Comparison of ENCODE assay signal across 1 cellular context in the genomic region with DNA sequence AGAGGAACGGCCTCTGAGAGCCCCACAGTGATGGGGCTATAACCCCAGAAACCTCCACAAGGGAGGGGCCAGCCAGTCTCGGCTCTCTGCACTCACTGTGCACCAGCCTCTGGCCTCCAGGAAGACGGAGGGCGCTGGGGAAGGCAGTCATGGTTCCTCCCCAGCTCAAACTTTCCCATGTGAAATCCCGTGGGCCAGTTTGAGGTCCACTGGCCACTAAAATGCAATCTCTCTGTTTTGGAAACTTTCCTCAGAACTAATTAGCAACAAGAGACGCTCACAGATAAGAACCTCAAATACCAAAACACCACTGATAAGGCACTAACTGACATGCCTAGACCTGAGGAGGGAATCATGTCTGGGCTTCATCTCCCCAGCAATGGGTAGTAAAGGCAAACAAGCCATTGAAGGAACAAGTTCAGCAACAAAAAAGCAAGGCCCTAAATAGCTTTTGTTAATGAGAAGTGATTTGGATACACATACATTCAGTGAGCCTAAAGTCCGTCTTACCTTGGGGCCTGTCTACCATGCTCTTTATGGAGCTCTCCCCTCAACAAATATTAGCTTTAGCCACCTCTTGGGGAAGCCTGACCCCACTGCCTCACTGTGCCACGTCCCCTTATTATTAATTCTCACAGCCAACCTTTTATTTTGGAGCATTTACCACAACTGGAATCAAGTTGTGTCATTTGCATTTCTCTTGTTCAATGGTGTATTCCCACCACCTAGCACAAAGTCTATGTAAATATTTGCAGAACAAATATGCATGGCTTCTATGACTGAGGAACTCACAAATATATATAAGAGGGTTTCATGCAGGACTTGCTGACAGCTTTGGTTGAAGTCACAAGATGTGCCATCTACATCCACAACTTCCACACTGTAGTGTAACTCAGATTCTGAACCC.
TF ChIP-seq lines count a peak whose summit lies in the region.

No MANE protein-coding gene starts in this region.

TF ChIP-seq in HepG2, 621 proteins besides CTCF, POLR2A, EP300 and RAD21 (continued from another document and continues in another):
- TF ChIP-seq ADNP (CRISPR knock-in tag; IDR thresholded peaks at IDR 0.05) = 0 out of 2 replicates have a peak, but pooled peaks have one; percentile 24
- TF ChIP-seq, protein P1, sequence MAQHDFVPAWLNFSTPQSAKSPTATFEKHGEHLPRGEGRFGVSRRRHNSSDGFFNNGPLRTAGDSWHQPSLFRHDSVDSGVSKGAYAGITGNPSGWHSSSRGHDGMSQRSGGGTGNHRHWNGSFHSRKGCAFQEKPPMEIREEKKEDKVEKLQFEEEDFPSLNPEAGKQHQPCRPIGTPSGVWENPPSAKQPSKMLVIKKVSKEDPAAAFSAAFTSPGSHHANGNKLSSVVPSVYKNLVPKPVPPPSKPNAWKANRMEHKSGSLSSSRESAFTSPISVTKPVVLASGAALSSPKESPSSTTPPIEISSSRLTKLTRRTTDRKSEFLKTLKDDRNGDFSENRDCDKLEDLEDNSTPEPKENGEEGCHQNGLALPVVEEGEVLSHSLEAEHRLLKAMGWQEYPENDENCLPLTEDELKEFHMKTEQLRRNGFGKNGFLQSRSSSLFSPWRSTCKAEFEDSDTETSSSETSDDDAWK (CRISPR knock-in tag; IDR thresholded peaks at IDR 0.05) = no peak
- TF ChIP-seq, protein P2, sequence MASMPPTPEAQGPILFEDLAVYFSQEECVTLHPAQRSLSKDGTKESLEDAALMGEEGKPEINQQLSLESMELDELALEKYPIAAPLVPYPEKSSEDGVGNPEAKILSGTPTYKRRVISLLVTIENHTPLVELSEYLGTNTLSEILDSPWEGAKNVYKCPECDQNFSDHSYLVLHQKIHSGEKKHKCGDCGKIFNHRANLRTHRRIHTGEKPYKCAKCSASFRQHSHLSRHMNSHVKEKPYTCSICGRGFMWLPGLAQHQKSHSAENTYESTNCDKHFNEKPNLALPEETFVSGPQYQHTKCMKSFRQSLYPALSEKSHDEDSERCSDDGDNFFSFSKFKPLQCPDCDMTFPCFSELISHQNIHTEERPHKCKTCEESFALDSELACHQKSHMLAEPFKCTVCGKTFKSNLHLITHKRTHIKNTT (CRISPR knock-in tag; IDR thresholded peaks at IDR 0.05) = no peak
- TF ChIP-seq YY1 (IDR thresholded peaks at IDR 0.05; ENCODE audit: insufficient read depth, insufficient replicate concordance, low read depth, low read length) = no peak
- no peak for TF ChIP-seq ZBTB42 (CRISPR knock-in tag; IDR thresholded peaks at IDR 0.05)
- no peak for TF ChIP-seq ZFP36L2 (CRISPR knock-in tag; IDR thresholded peaks at IDR 0.05)
- TF ChIP-seq NFKBIZ (CRISPR knock-in tag; IDR thresholded peaks at IDR 0.05) = peak; percentile 86
- TF ChIP-seq ZBTB38 (CRISPR knock-in tag; IDR thresholded peaks at IDR 0.05) = no peak
- TF ChIP-seq ERF (CRISPR knock-in tag; IDR thresholded peaks at IDR 0.05) = 0 out of 2 replicates have a peak, but pooled peaks have one; percentile 15
- TF ChIP-seq, protein P3, sequence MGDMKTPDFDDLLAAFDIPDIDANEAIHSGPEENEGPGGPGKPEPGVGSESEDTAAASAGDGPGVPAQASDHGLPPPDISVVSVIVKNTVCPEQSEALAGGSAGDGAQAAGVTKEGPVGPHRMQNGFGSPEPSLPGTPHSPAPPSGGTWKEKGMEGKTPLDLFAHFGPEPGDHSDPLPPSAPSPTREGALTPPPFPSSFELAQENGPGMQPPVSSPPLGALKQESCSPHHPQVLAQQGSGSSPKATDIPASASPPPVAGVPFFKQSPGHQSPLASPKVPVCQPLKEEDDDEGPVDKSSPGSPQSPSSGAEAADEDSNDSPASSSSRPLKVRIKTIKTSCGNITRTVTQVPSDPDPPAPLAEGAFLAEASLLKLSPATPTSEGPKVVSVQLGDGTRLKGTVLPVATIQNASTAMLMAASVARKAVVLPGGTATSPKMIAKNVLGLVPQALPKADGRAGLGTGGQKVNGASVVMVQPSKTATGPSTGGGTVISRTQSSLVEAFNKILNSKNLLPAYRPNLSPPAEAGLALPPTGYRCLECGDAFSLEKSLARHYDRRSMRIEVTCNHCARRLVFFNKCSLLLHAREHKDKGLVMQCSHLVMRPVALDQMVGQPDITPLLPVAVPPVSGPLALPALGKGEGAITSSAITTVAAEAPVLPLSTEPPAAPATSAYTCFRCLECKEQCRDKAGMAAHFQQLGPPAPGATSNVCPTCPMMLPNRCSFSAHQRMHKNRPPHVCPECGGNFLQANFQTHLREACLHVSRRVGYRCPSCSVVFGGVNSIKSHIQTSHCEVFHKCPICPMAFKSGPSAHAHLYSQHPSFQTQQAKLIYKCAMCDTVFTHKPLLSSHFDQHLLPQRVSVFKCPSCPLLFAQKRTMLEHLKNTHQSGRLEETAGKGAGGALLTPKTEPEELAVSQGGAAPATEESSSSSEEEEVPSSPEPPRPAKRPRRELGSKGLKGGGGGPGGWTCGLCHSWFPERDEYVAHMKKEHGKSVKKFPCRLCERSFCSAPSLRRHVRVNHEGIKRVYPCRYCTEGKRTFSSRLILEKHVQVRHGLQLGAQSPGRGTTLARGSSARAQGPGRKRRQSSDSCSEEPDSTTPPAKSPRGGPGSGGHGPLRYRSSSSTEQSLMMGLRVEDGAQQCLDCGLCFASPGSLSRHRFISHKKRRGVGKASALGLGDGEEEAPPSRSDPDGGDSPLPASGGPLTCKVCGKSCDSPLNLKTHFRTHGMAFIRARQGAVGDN (CRISPR knock-in tag; IDR thresholded peaks at IDR 0.05) = peak; percentile 78
- TF ChIP-seq, protein P4, sequence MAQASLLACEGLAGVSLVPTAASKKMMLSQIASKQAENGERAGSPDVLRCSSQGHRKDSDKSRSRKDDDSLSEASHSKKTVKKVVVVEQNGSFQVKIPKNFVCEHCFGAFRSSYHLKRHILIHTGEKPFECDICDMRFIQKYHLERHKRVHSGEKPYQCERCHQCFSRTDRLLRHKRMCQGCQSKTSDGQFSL (CRISPR knock-in tag; IDR thresholded peaks at IDR 0.05) = no peak
- TF ChIP-seq ZFY (CRISPR knock-in tag; IDR thresholded peaks at IDR 0.05) = peak; percentile 38
- no peak for TF ChIP-seq MTF2 (CRISPR knock-in tag; IDR thresholded peaks at IDR 0.05; ENCODE audit: borderline replicate concordance)
- TF ChIP-seq ZNF33A (CRISPR knock-in tag; IDR thresholded peaks at IDR 0.05; ENCODE audit: borderline replicate concordance) = no peak
- peak; percentile 16; the same call in 1 of the 2 replicates for TF ChIP-seq YEATS2 (CRISPR knock-in tag; IDR thresholded peaks at IDR 0.05; ENCODE audit: borderline replicate concordance)
- no peak for TF ChIP-seq KDM1A (CRISPR knock-in tag; IDR thresholded peaks at IDR 0.05)
- 0 out of 2 replicates have a peak, but pooled peaks have one; percentile 15 for TF ChIP-seq TP53 (CRISPR knock-in tag; conservative IDR thresholded peaks at IDR 0.05)
- TF ChIP-seq, protein P5, sequence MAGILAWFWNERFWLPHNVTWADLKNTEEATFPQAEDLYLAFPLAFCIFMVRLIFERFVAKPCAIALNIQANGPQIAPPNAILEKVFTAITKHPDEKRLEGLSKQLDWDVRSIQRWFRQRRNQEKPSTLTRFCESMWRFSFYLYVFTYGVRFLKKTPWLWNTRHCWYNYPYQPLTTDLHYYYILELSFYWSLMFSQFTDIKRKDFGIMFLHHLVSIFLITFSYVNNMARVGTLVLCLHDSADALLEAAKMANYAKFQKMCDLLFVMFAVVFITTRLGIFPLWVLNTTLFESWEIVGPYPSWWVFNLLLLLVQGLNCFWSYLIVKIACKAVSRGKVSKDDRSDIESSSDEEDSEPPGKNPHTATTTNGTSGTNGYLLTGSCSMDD (CRISPR knock-in tag; IDR thresholded peaks at IDR 0.05) = 0 out of 2 replicates have a peak, but pooled peaks have one; percentile 15
- TF ChIP-seq, protein P6, sequence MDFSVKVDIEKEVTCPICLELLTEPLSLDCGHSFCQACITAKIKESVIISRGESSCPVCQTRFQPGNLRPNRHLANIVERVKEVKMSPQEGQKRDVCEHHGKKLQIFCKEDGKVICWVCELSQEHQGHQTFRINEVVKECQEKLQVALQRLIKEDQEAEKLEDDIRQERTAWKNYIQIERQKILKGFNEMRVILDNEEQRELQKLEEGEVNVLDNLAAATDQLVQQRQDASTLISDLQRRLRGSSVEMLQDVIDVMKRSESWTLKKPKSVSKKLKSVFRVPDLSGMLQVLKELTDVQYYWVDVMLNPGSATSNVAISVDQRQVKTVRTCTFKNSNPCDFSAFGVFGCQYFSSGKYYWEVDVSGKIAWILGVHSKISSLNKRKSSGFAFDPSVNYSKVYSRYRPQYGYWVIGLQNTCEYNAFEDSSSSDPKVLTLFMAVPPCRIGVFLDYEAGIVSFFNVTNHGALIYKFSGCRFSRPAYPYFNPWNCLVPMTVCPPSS (IDR thresholded peaks at IDR 0.05) = no peak
- TF ChIP-seq NCOA1 (CRISPR knock-in tag; IDR thresholded peaks at IDR 0.05) = no peak
- TF ChIP-seq, protein P7, sequence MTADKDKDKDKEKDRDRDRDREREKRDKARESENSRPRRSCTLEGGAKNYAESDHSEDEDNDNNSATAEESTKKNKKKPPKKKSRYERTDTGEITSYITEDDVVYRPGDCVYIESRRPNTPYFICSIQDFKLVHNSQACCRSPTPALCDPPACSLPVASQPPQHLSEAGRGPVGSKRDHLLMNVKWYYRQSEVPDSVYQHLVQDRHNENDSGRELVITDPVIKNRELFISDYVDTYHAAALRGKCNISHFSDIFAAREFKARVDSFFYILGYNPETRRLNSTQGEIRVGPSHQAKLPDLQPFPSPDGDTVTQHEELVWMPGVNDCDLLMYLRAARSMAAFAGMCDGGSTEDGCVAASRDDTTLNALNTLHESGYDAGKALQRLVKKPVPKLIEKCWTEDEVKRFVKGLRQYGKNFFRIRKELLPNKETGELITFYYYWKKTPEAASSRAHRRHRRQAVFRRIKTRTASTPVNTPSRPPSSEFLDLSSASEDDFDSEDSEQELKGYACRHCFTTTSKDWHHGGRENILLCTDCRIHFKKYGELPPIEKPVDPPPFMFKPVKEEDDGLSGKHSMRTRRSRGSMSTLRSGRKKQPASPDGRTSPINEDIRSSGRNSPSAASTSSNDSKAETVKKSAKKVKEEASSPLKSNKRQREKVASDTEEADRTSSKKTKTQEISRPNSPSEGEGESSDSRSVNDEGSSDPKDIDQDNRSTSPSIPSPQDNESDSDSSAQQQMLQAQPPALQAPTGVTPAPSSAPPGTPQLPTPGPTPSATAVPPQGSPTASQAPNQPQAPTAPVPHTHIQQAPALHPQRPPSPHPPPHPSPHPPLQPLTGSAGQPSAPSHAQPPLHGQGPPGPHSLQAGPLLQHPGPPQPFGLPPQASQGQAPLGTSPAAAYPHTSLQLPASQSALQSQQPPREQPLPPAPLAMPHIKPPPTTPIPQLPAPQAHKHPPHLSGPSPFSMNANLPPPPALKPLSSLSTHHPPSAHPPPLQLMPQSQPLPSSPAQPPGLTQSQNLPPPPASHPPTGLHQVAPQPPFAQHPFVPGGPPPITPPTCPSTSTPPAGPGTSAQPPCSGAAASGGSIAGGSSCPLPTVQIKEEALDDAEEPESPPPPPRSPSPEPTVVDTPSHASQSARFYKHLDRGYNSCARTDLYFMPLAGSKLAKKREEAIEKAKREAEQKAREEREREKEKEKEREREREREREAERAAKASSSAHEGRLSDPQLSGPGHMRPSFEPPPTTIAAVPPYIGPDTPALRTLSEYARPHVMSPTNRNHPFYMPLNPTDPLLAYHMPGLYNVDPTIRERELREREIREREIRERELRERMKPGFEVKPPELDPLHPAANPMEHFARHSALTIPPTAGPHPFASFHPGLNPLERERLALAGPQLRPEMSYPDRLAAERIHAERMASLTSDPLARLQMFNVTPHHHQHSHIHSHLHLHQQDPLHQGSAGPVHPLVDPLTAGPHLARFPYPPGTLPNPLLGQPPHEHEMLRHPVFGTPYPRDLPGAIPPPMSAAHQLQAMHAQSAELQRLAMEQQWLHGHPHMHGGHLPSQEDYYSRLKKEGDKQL (CRISPR knock-in tag; IDR thresholded peaks at IDR 0.05; ENCODE audit: low read depth) = peak; percentile 30; the same call in 1 of the 2 replicates
- TF ChIP-seq, protein P8, sequence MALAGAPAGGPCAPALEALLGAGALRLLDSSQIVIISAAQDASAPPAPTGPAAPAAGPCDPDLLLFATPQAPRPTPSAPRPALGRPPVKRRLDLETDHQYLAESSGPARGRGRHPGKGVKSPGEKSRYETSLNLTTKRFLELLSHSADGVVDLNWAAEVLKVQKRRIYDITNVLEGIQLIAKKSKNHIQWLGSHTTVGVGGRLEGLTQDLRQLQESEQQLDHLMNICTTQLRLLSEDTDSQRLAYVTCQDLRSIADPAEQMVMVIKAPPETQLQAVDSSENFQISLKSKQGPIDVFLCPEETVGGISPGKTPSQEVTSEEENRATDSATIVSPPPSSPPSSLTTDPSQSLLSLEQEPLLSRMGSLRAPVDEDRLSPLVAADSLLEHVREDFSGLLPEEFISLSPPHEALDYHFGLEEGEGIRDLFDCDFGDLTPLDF (CRISPR knock-in tag; IDR thresholded peaks at IDR 0.05) = 0 out of 2 replicates have a peak, but pooled peaks have one; percentile 27
- peak; percentile 60; the same call in 1 of the 2 replicates for TF ChIP-seq IRF2 (CRISPR knock-in tag; IDR thresholded peaks at IDR 0.05)
- TF ChIP-seq TBX2 (CRISPR knock-in tag; IDR thresholded peaks at IDR 0.05; ENCODE audit: borderline replicate concordance) = peak; percentile 84
- TF ChIP-seq, protein P9, sequence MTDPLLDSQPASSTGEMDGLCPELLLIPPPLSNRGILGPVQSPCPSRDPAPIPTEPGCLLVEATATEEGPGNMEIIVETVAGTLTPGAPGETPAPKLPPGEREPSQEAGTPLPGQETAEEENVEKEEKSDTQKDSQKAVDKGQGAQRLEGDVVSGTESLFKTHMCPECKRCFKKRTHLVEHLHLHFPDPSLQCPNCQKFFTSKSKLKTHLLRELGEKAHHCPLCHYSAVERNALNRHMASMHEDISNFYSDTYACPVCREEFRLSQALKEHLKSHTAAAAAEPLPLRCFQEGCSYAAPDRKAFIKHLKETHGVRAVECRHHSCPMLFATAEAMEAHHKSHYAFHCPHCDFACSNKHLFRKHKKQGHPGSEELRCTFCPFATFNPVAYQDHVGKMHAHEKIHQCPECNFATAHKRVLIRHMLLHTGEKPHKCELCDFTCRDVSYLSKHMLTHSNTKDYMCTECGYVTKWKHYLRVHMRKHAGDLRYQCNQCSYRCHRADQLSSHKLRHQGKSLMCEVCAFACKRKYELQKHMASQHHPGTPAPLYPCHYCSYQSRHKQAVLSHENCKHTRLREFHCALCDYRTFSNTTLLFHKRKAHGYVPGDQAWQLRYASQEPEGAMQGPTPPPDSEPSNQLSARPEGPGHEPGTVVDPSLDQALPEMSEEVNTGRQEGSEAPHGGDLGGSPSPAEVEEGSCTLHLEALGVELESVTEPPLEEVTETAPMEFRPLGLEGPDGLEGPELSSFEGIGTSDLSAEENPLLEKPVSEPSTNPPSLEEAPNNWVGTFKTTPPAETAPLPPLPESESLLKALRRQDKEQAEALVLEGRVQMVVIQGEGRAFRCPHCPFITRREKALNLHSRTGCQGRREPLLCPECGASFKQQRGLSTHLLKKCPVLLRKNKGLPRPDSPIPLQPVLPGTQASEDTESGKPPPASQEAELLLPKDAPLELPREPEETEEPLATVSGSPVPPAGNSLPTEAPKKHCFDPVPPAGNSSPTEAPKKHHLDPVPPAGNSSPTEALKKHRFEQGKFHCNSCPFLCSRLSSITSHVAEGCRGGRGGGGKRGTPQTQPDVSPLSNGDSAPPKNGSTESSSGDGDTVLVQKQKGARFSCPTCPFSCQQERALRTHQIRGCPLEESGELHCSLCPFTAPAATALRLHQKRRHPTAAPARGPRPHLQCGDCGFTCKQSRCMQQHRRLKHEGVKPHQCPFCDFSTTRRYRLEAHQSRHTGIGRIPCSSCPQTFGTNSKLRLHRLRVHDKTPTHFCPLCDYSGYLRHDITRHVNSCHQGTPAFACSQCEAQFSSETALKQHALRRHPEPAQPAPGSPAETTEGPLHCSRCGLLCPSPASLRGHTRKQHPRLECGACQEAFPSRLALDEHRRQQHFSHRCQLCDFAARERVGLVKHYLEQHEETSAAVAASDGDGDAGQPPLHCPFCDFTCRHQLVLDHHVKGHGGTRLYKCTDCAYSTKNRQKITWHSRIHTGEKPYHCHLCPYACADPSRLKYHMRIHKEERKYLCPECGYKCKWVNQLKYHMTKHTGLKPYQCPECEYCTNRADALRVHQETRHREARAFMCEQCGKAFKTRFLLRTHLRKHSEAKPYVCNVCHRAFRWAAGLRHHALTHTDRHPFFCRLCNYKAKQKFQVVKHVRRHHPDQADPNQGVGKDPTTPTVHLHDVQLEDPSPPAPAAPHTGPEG (CRISPR knock-in tag; IDR thresholded peaks at IDR 0.05) = 0 out of 2 replicates have a peak, but pooled peaks have one; percentile 36
